25 cellular contexts compared by ENCODE assay signal in genomic region chr10:14128519-14128918, GRCh38.
DNase-seq lines count a peak whose midpoint lies in the region; ATAC-seq, FAIRE-seq and TF ChIP-seq lines count a peak whose summit lies in the region.
"Had no signal": no experiment of that assay in that cellular context is flagged by ENCODE, and none has a peak within 500 bp of the region (broad histone marks: within the 10 kb centered on the region; RNA-seq: fewer than 3 reads in every experiment).

No MANE protein-coding gene starts in this region.

- TF ChIP-seq EP300 in HepG2 (IDR thresholded peaks at IDR 0.05; ENCODE audit: low read depth in 2 of 2, low read length in 2 of 2): no peak
- TF ChIP-seq EP300 in HepG2 (CRISPR knock-in tag; IDR thresholded peaks at IDR 0.05; ENCODE audit: borderline replicate concordance): no peak

- peak overlapping the region in 3 of 4 donors; percentile 39 to 60 (median 59) for H3K4me3 Mint-ChIP-seq in IgD-negative memory B cell
- H3K4me3 Mint-ChIP-seq in memory B cell: peak overlapping the region; percentile 59
- H3K4me3 Mint-ChIP-seq in activated CD4-positive, alpha-beta T cell treated with anti-CD3 and anti-CD28 coated beads, Interleukin-2, amount 10 ng/mL, durations not matched to agents 7 days and 5 days: no peak overlapping the region
- H3K4me3 Mint-ChIP-seq: CD14-positive monocyte; CD4-positive, alpha-beta T cell; CD8-positive, alpha-beta memory T cell had no signal

- intact Hi-C loops in HepG2 (cut with micrococcal nuclease; ENCODE audit: unreplicated experiment) (no loop called here), right lobe of liver (cut with DNase I) (no loop called here)

- BruUV-seq in HepG2 (replicated peaks; lab: Mats Ljungman, UMichigan): no TSS peak

- WGBS in HepG2 (ENCODE audit: low lambda C conversion rate): 10% methylated on average over 8 of the region's 8 CpGs
- WGBS in right lobe of liver (ENCODE audit: insufficient coverage, low coverage, low lambda C conversion rate, missing lambda C conversion rate): 74% methylated on average over 8 of the region's 8 CpGs

- POLR2A ChIA-PET in HepG2 (lab: Yijun Ruan, JAX): no interaction called here
- POLR2A ChIA-PET in activated CD4-positive, alpha-beta T cell treated with anti-CD3 and anti-CD28 coated beads, Interleukin-2, amount 10 ng/mL, durations not matched to agents 7 days and 5 days (lab: Charles Lee): no interaction called here

- H3K27ac Mint-ChIP-seq in IgD-negative memory B cell (no peak overlapping the region), memory B cell (peak overlapping the region; percentile 25)
- no peak overlapping the region for H3K27ac Mint-ChIP-seq in activated CD4-positive, alpha-beta T cell treated with anti-CD3 and anti-CD28 coated beads, Interleukin-2, amount 10 ng/mL, durations not matched to agents 7 days and 5 days
- H3K27ac Mint-ChIP-seq: CD14-positive monocyte; CD4-positive, alpha-beta T cell had no signal

- H3K79me2 ChIP-seq in HepG2 (ENCODE audit: insufficient read depth, low read length): no peaks in the 10 kb centered on the region

- no peaks in the 10 kb centered on the region for H4K20me1 ChIP-seq in HepG2 (ENCODE audit: insufficient read depth, low read length)
- H4K20me1 ChIP-seq: BLaER1 treated with 17β-estradiol and CSF1 and Interleukin-3, amounts not matched to agents 10 nM and 100 nM had no signal

- in situ Hi-C loops in HepG2 (cut with HindIII; ENCODE audit: extremely low pct_ligation_motif_present, low pct_unique_long_range_greater_than_20kb): no loop called here

- DNase-seq in HepG2 (ENCODE audit: low spot score) (no peak), right lobe of liver (no peak), memory B cell (ENCODE audit: low spot score in 2 of 2) (no peak)
- DNase-seq in activated CD4-positive, alpha-beta T cell treated with anti-CD3 and anti-CD28 coated beads, Interleukin-2, amount 10 ng/mL, durations not matched to agents 7 days and 5 days: no peak
- DNase-seq in effector CD8-positive, alpha-beta T cell (lab: John Stamatoyannopoulos, UW): no peak
- DNase-seq: BE2C; CD4-positive, alpha-beta T cell; CD8-positive, alpha-beta memory T cell; DMS 273 treated with DMSO at 0.1 percent for 48 hours; DMS79; GF-D8; GM23248; H7 had no signal

- H3K27ac ChIP-seq in HepG2 (ENCODE audit: extremely low read length, insufficient read depth, low read length): no peak overlapping the region
- no peak overlapping the region for H3K27ac ChIP-seq in right lobe of liver
- H3K27ac ChIP-seq: 22Rv1; BLaER1 treated with 17β-estradiol and CSF1 and Interleukin-3, amounts not matched to agents 10 nM and 100 nM; GM23248 had no signal

- ATAC-seq in HepG2 (no peak), right lobe of liver (no peak), memory B cell (ENCODE audit: low read depth) (peak; percentile 21), GM18873 (IDR thresholded peaks at IDR 0.05; ENCODE audit: low FRiP score, unreplicated experiment) (no peak)
- ATAC-seq: HCT116 had no signal

- TF ChIP-seq RAD21 in HepG2 (CRISPR knock-in tag; IDR thresholded peaks at IDR 0.05): no peak

- H3K4me3 ChIP-seq in HepG2 (replicated peaks in 1 of 3; ENCODE audit: insufficient read depth in 1 of 3, low read depth in 2 of 3, low read length in 3 of 3) (no peak overlapping the region), right lobe of liver (no peak overlapping the region)
- H3K4me3 ChIP-seq: BLaER1 treated with 17β-estradiol and CSF1 and Interleukin-3, amounts not matched to agents 10 nM and 100 nM; GM23248 had no signal

- H3K4me1 Mint-ChIP-seq in IgD-negative memory B cell (peaks cover 7 to 15% (median 10%) of the 10 kb centered on the region in 3 donors), memory B cell (peaks cover 10% of the 10 kb centered on the region)
- H3K4me1 Mint-ChIP-seq in activated CD4-positive, alpha-beta T cell treated with anti-CD3 and anti-CD28 coated beads, Interleukin-2, amount 10 ng/mL, durations not matched to agents 7 days and 5 days: no peaks in the 10 kb centered on the region
- H3K4me1 Mint-ChIP-seq: CD14-positive monocyte; CD8-positive, alpha-beta memory T cell had no signal

- peaks cover 2% of the 10 kb centered on the region for H3K36me3 Mint-ChIP-seq in IgD-negative memory B cell
- no peaks in the 10 kb centered on the region for H3K36me3 Mint-ChIP-seq in memory B cell
- H3K36me3 Mint-ChIP-seq in activated CD4-positive, alpha-beta T cell treated with anti-CD3 and anti-CD28 coated beads, Interleukin-2, amount 10 ng/mL, durations not matched to agents 7 days and 5 days (ENCODE audit: low read depth): no peaks in the 10 kb centered on the region
- H3K36me3 Mint-ChIP-seq: CD14-positive monocyte; CD8-positive, alpha-beta memory T cell had no signal

- TF ChIP-seq CTCF in HepG2 (CRISPR knock-in tag; IDR thresholded peaks at IDR 0.05) (no peak), right lobe of liver (IDR thresholded peaks at IDR 0.05) (no peak)

- H3K36me3 ChIP-seq in HepG2 (replicated peaks in 1 of 2; ENCODE audit: control insufficient read depth in 1 of 2, insufficient read depth in 2 of 2, low read length in 2 of 2): no peaks in the 10 kb centered on the region
- H3K36me3 ChIP-seq in right lobe of liver: no peaks in the 10 kb centered on the region
- H3K36me3 ChIP-seq: BE2C; BLaER1 treated with 17β-estradiol and CSF1 and Interleukin-3, amounts not matched to agents 10 nM and 100 nM had no signal

- FAIRE-seq in HepG2 (lab: Jason Lieb, UNC): no peak
- FAIRE-seq: A204.1, D721Med, GM12891, GM18507, GM19239, H1 had no signal

- H3K27me3 Mint-ChIP-seq in IgD-negative memory B cell (peaks cover 1% of the 10 kb centered on the region), memory B cell (peaks cover 6% of the 10 kb centered on the region)
- H3K27me3 Mint-ChIP-seq in activated CD4-positive, alpha-beta T cell treated with anti-CD3 and anti-CD28 coated beads, Interleukin-2, amount 10 ng/mL, durations not matched to agents 7 days and 5 days: no peaks in the 10 kb centered on the region
- H3K27me3 Mint-ChIP-seq: CD4-positive, alpha-beta T cell had no signal

- H3K9me3 Mint-ChIP-seq in IgD-negative memory B cell (no peaks in the 10 kb centered on the region), memory B cell (no peaks in the 10 kb centered on the region)
- no peaks in the 10 kb centered on the region for H3K9me3 Mint-ChIP-seq in activated CD4-positive, alpha-beta T cell treated with anti-CD3 and anti-CD28 coated beads, Interleukin-2, amount 10 ng/mL, durations not matched to agents 7 days and 5 days
- H3K9me3 Mint-ChIP-seq: CD4-positive, alpha-beta T cell; CD8-positive, alpha-beta memory T cell had no signal

- no peak overlapping the region for H2AFZ ChIP-seq in HepG2 (ENCODE audit: low read length)
- H2AFZ ChIP-seq: GM23248 had no signal

- H3K9me3 ChIP-seq in HepG2 (ENCODE audit: low read length) (no peaks in the 10 kb centered on the region), right lobe of liver (no peaks in the 10 kb centered on the region)
- H3K9me3 ChIP-seq: BE2C; BLaER1 treated with 17β-estradiol and CSF1 and Interleukin-3, amounts not matched to agents 10 nM and 100 nM had no signal

- no peak overlapping the region for H3K9ac ChIP-seq in HepG2 (ENCODE audit: insufficient read depth, low read depth, low read length)
- H3K9ac ChIP-seq: BLaER1 treated with 17β-estradiol and CSF1 and Interleukin-3, amounts not matched to agents 10 nM and 100 nM; GM23248 had no signal

- H3K4me1 ChIP-seq in HepG2 (ENCODE audit: insufficient read depth, low read length): no peaks in the 10 kb centered on the region
- H3K4me1 ChIP-seq in right lobe of liver: no peaks in the 10 kb centered on the region
- H3K4me1 ChIP-seq: BE2C; BLaER1 treated with 17β-estradiol and CSF1 and Interleukin-3, amounts not matched to agents 10 nM and 100 nM had no signal

- CTCF ChIA-PET in HepG2 (lab: Yijun Ruan, JAX; ENCODE audit: low intra/inter-chr PET ratio, low total read pairs): no interaction called here
- CTCF ChIA-PET in activated CD4-positive, alpha-beta T cell treated with anti-CD3 and anti-CD28 coated beads, Interleukin-2, amount 10 ng/mL, durations not matched to agents 7 days and 5 days (lab: Charles Lee): no interaction called here

- no peak overlapping the region for H3K4me2 ChIP-seq in HepG2 (ENCODE audit: low read depth, low read length)
- H3K4me2 ChIP-seq: BLaER1 treated with 17β-estradiol and CSF1 and Interleukin-3, amounts not matched to agents 10 nM and 100 nM had no signal

- no peak for TF ChIP-seq POLR2A in HepG2 (IDR thresholded peaks at IDR 0.05; ENCODE audit: insufficient read depth in 1 of 2, low read depth in 2 of 2, low read length in 2 of 2)
- no peak for TF ChIP-seq POLR2A in right lobe of liver (IDR thresholded peaks at IDR 0.05)

- H3K27me3 ChIP-seq in HepG2 (ENCODE audit: control insufficient read depth in 1 of 2, insufficient read depth in 2 of 2, low read length in 2 of 2) (peaks cover 1 to 13% of the 10 kb centered on the region in 2 experiments; a peak in 3 of 5 replicates), right lobe of liver (no peaks in the 10 kb centered on the region)
- H3K27me3 ChIP-seq: BE2C; BLaER1 treated with 17β-estradiol and CSF1 and Interleukin-3, amounts not matched to agents 10 nM and 100 nM had no signal

TF ChIP-seq in HepG2, 621 proteins besides CTCF, POLR2A, EP300 and RAD21:
- TF ChIP-seq PRMT3 (CRISPR knock-in tag; IDR thresholded peaks at IDR 0.05; ENCODE audit: borderline replicate concordance, low read depth) (no peak), MNT (IDR thresholded peaks at IDR 0.05) (peak; percentile 93), ELF1 (CRISPR knock-in tag; IDR thresholded peaks at IDR 0.05) (no peak)
